Comparison of ENCODE assay signal across 15 cellular contexts in genomic region chr3:149114458-149114857, GRCh38.
"Had no signal": no experiment of that assay in that cellular context is flagged by ENCODE, and none has a peak within 500 bp of the region (broad histone marks: within the 10 kb centered on the region; RNA-seq: fewer than 3 reads in every experiment).

No MANE protein-coding gene starts in this region.

- H3K27me3 Mint-ChIP-seq: activated CD4-positive, alpha-beta T cell treated with anti-CD3 and anti-CD28 coated beads for 36 hours; activated T-helper 17 cell treated with anti-CD3 and anti-CD28 coated beads, Interleukin-2, amount 50 U/mL, for 72 hours; T-cell had no signal

- H3K9ac ChIP-seq: parathyroid adenoma had no signal

- H3K79me2 ChIP-seq: parathyroid adenoma had no signal

- DNase-seq: activated CD4-positive, alpha-beta T cell treated with anti-CD3 and anti-CD28 coated beads for 36 hours; activated naive CD4-positive, alpha-beta T cell treated with anti-CD3 and anti-CD28 coated beads for 36 hours; endodermal cell; erythroblast; glutamatergic neuron; left lung; T-cell; T1000; trophoblast cell had no signal

- H3K36me3 ChIP-seq: left lung had no signal

- H3K27ac Mint-ChIP-seq: activated CD4-positive, alpha-beta T cell treated with anti-CD3 and anti-CD28 coated beads for 36 hours; activated naive CD4-positive, alpha-beta T cell treated with anti-CD3 and anti-CD28 coated beads for 36 hours; activated T-helper 17 cell treated with anti-CD3 and anti-CD28 coated beads, Interleukin-2, amount 50 U/mL, for 72 hours; endodermal cell; T-cell had no signal

- H3K4me2 ChIP-seq: smooth muscle cell had no signal

- H3K36me3 Mint-ChIP-seq: brain, T-cell had no signal

- H3K27ac ChIP-seq: left lung, parathyroid adenoma, SK-N-MC had no signal

- H3K4me3 ChIP-seq: left lung, SK-N-MC, smooth muscle cell had no signal

- H2AFZ ChIP-seq: parathyroid adenoma had no signal

- ATAC-seq: activated CD4-positive, alpha-beta T cell treated with anti-CD3 and anti-CD28 coated beads for 36 hours; activated T-helper 17 cell treated with anti-CD3 and anti-CD28 coated beads, Interleukin-2, amount 50 U/mL, for 72 hours; left lung; T-cell had no signal

- H3K9me3 Mint-ChIP-seq: activated naive CD4-positive, alpha-beta T cell treated with anti-CD3 and anti-CD28 coated beads for 36 hours; activated T-helper 17 cell treated with anti-CD3 and anti-CD28 coated beads, Interleukin-2, amount 50 U/mL, for 72 hours; T-cell had no signal

- H3K4me1 Mint-ChIP-seq: activated CD4-positive, alpha-beta T cell treated with anti-CD3 and anti-CD28 coated beads for 36 hours; activated T-helper 17 cell treated with anti-CD3 and anti-CD28 coated beads, Interleukin-2, amount 50 U/mL, for 72 hours; brain; endodermal cell; neural crest cell; T-cell had no signal

- H3K4me1 ChIP-seq: left lung, parathyroid adenoma had no signal

- H3K4me3 Mint-ChIP-seq: activated CD4-positive, alpha-beta T cell treated with anti-CD3 and anti-CD28 coated beads for 36 hours; activated naive CD4-positive, alpha-beta T cell treated with anti-CD3 and anti-CD28 coated beads for 36 hours; activated T-helper 17 cell treated with anti-CD3 and anti-CD28 coated beads, Interleukin-2, amount 50 U/mL, for 72 hours; brain; endodermal cell; neural crest cell; T-cell had no signal

- H3K27me3 ChIP-seq: left lung had no signal
